In genomic region chr13:111913790-111914189, GRCh38 we compare ENCODE assay signal across 29 cellular contexts.
DNase-seq lines count a peak whose midpoint lies in the region; ATAC-seq and TF ChIP-seq lines count a peak whose summit lies in the region.
"Had no signal": no experiment of that assay in that cellular context is flagged by ENCODE, and none has a peak within 500 bp of the region (broad histone marks: within the 10 kb centered on the region; RNA-seq: fewer than 3 reads in every experiment).

No MANE protein-coding gene starts in this region.

- H3K9ac ChIP-seq in neuronal stem cell (ENCODE audit: low read depth, low read length, poor library complexity), result no peak overlapping the region
- H3K9ac ChIP-seq: parathyroid adenoma had no signal

- no peak overlapping the region for H2AFZ ChIP-seq in neuronal stem cell (ENCODE audit: low read length)
- H2AFZ ChIP-seq: parathyroid adenoma had no signal

- H3K27ac ChIP-seq in WERI-Rb-1, result no peak overlapping the region
- no peak overlapping the region for H3K27ac ChIP-seq in neuronal stem cell (replicated peaks; ENCODE audit: low read length)
- H3K27ac ChIP-seq: parathyroid adenoma, SJCRH30, testis, uterus, VCaP had no signal

- H2BK12ac ChIP-seq in neuronal stem cell (ENCODE audit: low read length), result no peak overlapping the region

- no peaks in the 10 kb centered on the region; the same call in none of the 2 replicates for H3K36me3 Mint-ChIP-seq in HFFc6 (ENCODE audit: low read depth)
- H3K36me3 Mint-ChIP-seq: activated naive CD8-positive, alpha-beta T cell treated with anti-CD3 and anti-CD28 coated beads for 36 hours; memory B cell had no signal

- H3K4me3 Mint-ChIP-seq in HFFc6, result no peak overlapping the region
- H3K4me3 Mint-ChIP-seq: activated naive CD8-positive, alpha-beta T cell treated with anti-CD3 and anti-CD28 coated beads for 36 hours; effector memory CD8-positive, alpha-beta T cell; memory B cell; nephron progenitor cell had no signal

- H3K27me3 Mint-ChIP-seq in HFFc6 (ENCODE audit: insufficient read depth), result peaks cover 2% of the 10 kb centered on the region; the same call in 1 of the 2 replicates
- H3K27me3 Mint-ChIP-seq: memory B cell had no signal

- peak overlapping the region; percentile 19 for H3K4me2 ChIP-seq in neuronal stem cell (ENCODE audit: insufficient read depth, low read length, poor library complexity, severe bottlenecking)
- H3K4me2 ChIP-seq: smooth muscle cell had no signal

- H3K18ac ChIP-seq in neuronal stem cell (ENCODE audit: low read length), result no peak overlapping the region

- H3K9me3 ChIP-seq in WERI-Rb-1 (ENCODE audit: severe bottlenecking), result peaks cover 5% of the 10 kb centered on the region
- H3K9me3 ChIP-seq in neuronal stem cell (replicated peaks in 1 of 2; ENCODE audit: control insufficient read depth in 2 of 2, insufficient read depth in 1 of 2, low read depth in 1 of 2, low read length in 2 of 2), result no peaks in the 10 kb centered on the region
- H3K9me3 ChIP-seq: SJCRH30, testis, uterus had no signal

- H2BK120ac ChIP-seq in neuronal stem cell (ENCODE audit: low read depth, low read length), result no peak overlapping the region

- H3K4ac ChIP-seq in neuronal stem cell (ENCODE audit: low read length), result no peak overlapping the region

- no peak for ATAC-seq in HG03571 (IDR thresholded peaks at IDR 0.05; ENCODE audit: unreplicated experiment)
- ATAC-seq: effector memory CD8-positive, alpha-beta T cell; right cardiac atrium; stimulated activated naive CD8-positive, alpha-beta T cell treated with anti-CD3 and anti-CD28 coated beads, Interleukin-15, Interleukin-2, amounts not matched to agents 100 U/mL and 50 U/mL, for 24 hours had no signal

- no peak overlapping the region for H3K27ac Mint-ChIP-seq in HFFc6
- H3K27ac Mint-ChIP-seq: activated naive CD8-positive, alpha-beta T cell treated with anti-CD3 and anti-CD28 coated beads for 36 hours; effector memory CD8-positive, alpha-beta T cell; memory B cell; nephron progenitor cell had no signal

- H4K8ac ChIP-seq in neuronal stem cell (ENCODE audit: low read depth, low read length), result no peak overlapping the region

- H2BK15ac ChIP-seq in neuronal stem cell (ENCODE audit: low read length), result no peak overlapping the region

- no peak overlapping the region for H3K23ac ChIP-seq in neuronal stem cell (ENCODE audit: low read depth, low read length, poor library complexity)

- peaks cover 0 to 8% of the 10 kb centered on the region in 2 donors for H3K4me1 ChIP-seq in neuronal stem cell (ENCODE audit: control insufficient read depth in 2 of 2, insufficient read depth in 1 of 2, low read depth in 1 of 2, low read length in 2 of 2)
- H3K4me1 ChIP-seq: parathyroid adenoma, SJCRH30, testis, uterus had no signal

- H2AK5ac ChIP-seq in neuronal stem cell (ENCODE audit: low read depth, low read length), result no peak overlapping the region

- no peak overlapping the region for H4K91ac ChIP-seq in neuronal stem cell (ENCODE audit: low read depth, low read length, poor library complexity)

- no peak for TF ChIP-seq CTCF in WERI-Rb-1 (IDR thresholded peaks at IDR 0.05; ENCODE audit: low read depth, low read length)
- no peak for TF ChIP-seq CTCF in HFFc6 (IDR thresholded peaks at IDR 0.05)

- H3K79me1 ChIP-seq in neuronal stem cell (ENCODE audit: low read depth, low read length), result no peaks in the 10 kb centered on the region

- H3K36me3 ChIP-seq in WERI-Rb-1, result no peaks in the 10 kb centered on the region
- no peaks in the 10 kb centered on the region for H3K36me3 ChIP-seq in neuronal stem cell (replicated peaks in 1 of 2; ENCODE audit: control insufficient read depth in 2 of 2, insufficient read depth in 2 of 2, low read length in 2 of 2)
- H3K36me3 ChIP-seq: SJCRH30, uterus had no signal

- H3K4me3 ChIP-seq in WERI-Rb-1 (ENCODE audit: low read depth, low read length) (no peak overlapping the region), neuronal stem cell (ENCODE audit: low read length in 2 of 2) (no peak overlapping the region)
- H3K4me3 ChIP-seq: SJCRH30, smooth muscle cell, testis, uterus had no signal

- H3K14ac ChIP-seq in neuronal stem cell (ENCODE audit: low read length), result no peak overlapping the region

- DNase-seq in NCI-H2107 treated with DMSO at 0.1 percent for 48 hours (lab: John Stamatoyannopoulos, UW; ENCODE audit: unreplicated experiment) (peak; percentile 65), NCI-H2107 (lab: John Stamatoyannopoulos, UW) (no peak), DMS79 (lab: John Stamatoyannopoulos, UW) (peak; percentile 2), WERI-Rb-1 (peak; percentile 0), neuronal stem cell (ENCODE audit: low spot score) (no peak), NCI-H1105 (lab: John Stamatoyannopoulos, UW) (no peak), HFFc6 (no peak)
- DNase-seq: activated CD4-positive, alpha-beta T cell treated with anti-CD3 and anti-CD28 coated beads for 48 hours; activated gamma-delta T cell; activated naive CD8-positive, alpha-beta T cell treated with anti-CD3 and anti-CD28 coated beads for 36 hours; aorta; Calu3; effector memory CD8-positive, alpha-beta T cell; glutamatergic neuron; NCI-H1436; NCI-H2171 treated with DMSO at 0.1 percent for 48 hours; NCI-H82; right cardiac atrium; stimulated activated naive CD8-positive, alpha-beta T cell treated with anti-CD3 and anti-CD28 coated beads, Interleukin-15, Interleukin-2, amounts not matched to agents 100 U/mL and 50 U/mL, for 24 hours; T-helper 9 cell; testis; uterus had no signal

- H3K27me3 ChIP-seq in WERI-Rb-1 (ENCODE audit: insufficient read depth, low read depth, severe bottlenecking) (peaks cover 100% of the 10 kb centered on the region), neuronal stem cell (ENCODE audit: control insufficient read depth in 3 of 3, insufficient read depth in 3 of 3, low read depth in 1 of 3, low read length in 3 of 3) (peaks cover 0 to 26% (median 0%) of the 10 kb centered on the region in 3 experiments)
- H3K27me3 ChIP-seq: testis, uterus had no signal

- no CpG with 5 or more reads among the region's 9 CpGs for WGBS in neuronal stem cell (ENCODE audit: extremely low coverage in 2 of 2, insufficient read length in 2 of 2, insufficient replicate concordance in 1 of 2), 2 donors

- H3K4me1 Mint-ChIP-seq in HFFc6 (ENCODE audit: low read depth), result no peaks in the 10 kb centered on the region
- H3K4me1 Mint-ChIP-seq: activated naive CD8-positive, alpha-beta T cell treated with anti-CD3 and anti-CD28 coated beads for 36 hours; memory B cell had no signal

- peaks cover 83% of the 10 kb centered on the region for H3K9me3 Mint-ChIP-seq in HFFc6
- H3K9me3 Mint-ChIP-seq: activated naive CD8-positive, alpha-beta T cell treated with anti-CD3 and anti-CD28 coated beads for 36 hours; effector memory CD8-positive, alpha-beta T cell; memory B cell; nephron progenitor cell had no signal

- H2BK5ac ChIP-seq in neuronal stem cell (ENCODE audit: low read length), result no peak overlapping the region

Comparison
In these comparisons a context has a peak if more than half of its experiments do, and no peak if none do; other contexts are left out.
1. DNase-seq: peak in NCI-H2107 treated with DMSO at 0.1 percent for 48 hours (single experiment), DMS79 (single experiment) and WERI-Rb-1 (single experiment); none in NCI-H2107 (single experiment), neuronal stem cell (single experiment), NCI-H1105 (single experiment) and HFFc6 (single experiment).